ENCODE assay signal across 26 cellular contexts in genomic region chr7:80827238-80827633, GRCh38.
A peak's percentile ranks its signal among the peaks of the same experiment; 100 is the strongest.
DNase-seq lines count a peak whose midpoint lies in the region; ATAC-seq and TF ChIP-seq lines count a peak whose summit lies in the region.
"Had no signal": no experiment of that assay in that cellular context is flagged by ENCODE, and none has a peak within 500 bp of the region (broad histone marks: within the 10 kb centered on the region; RNA-seq: fewer than 3 reads in every experiment).

No MANE protein-coding gene starts in this region.

- BruUV-seq in MCF 10A (replicated peaks; lab: Mats Ljungman, UMichigan): no TSS peak

- CTCF ChIA-PET in MCF 10A (lab: Yijun Ruan, JAX): interaction anchor here (0.6 kb wide), 1 partner anchor 791 kb away, joined by 3 read pairs; no protein-coding TSS in a partner anchor

- H3K4me3 ChIP-seq in LNCaP clone FGC (ENCODE audit: low read depth, low read length) (no peak overlapping the region), MG63 (no peak overlapping the region)
- H3K4me3 ChIP-seq: body of pancreas, neural progenitor cell, SJCRH30, thoracic aorta had no signal

- peaks cover 43% of the 10 kb centered on the region for H3K4me1 Mint-ChIP-seq in MCF 10A (ENCODE audit: insufficient read depth, unreplicated experiment)
- H3K4me1 Mint-ChIP-seq: activated naive CD4-positive, alpha-beta T cell treated with anti-CD3 and anti-CD28 coated beads, Interleukin-2, amount 50 U/mL, for 24 hours; CD4-positive, CD25-positive, alpha-beta regulatory T cell had no signal

- DNase-seq in AG08395 (ENCODE audit: low spot score) (peak; percentile 8), LNCaP clone FGC (ENCODE audit: low read depth) (peak; percentile 74), MCF 10A (ENCODE audit: unreplicated experiment) (peak; percentile 55), left lobe of liver (ENCODE audit: low spot score) (no peak), T-helper 1 cell (no peak), NCI-H510A treated with DMSO at 0.1 percent for 48 hours (lab: John Stamatoyannopoulos, UW) (no peak), MG63 (no peak)
- DNase-seq in activated effector memory CD4-positive, alpha-beta T cell treated with Interleukin-2 at 50 U/mL for 16 hours: no peak
- DNase-seq: activated CD4-positive, CD25-positive, alpha-beta regulatory T cell; activated CD8-positive, alpha-beta T cell treated with anti-CD3 and anti-CD28 coated beads, Interleukin-2, amount 10 ng/mL, durations not matched to agents 7 days and 5 days; activated T-cell treated with anti-CD3 and anti-CD28 coated beads, Interleukin-2, amount 50 U/mL, for 24 hours; body of pancreas; CD4-positive, CD25-positive, alpha-beta regulatory T cell; cortex of kidney; DMS153; hypothalamus; KG1; NCI-H2081 treated with DMSO at 0.1 percent for 48 hours; retina; SJCRH30; stimulated activated CD4-positive, alpha-beta T cell treated with anti-CD3 and anti-CD28 coated beads, Interleukin-15, amount 100 ng/mL, for 24 hours; T-helper 9 cell had no signal

- no peak overlapping the region for H3K4me3 Mint-ChIP-seq in MCF 10A (ENCODE audit: unreplicated experiment)
- H3K4me3 Mint-ChIP-seq: activated CD8-positive, alpha-beta T cell treated with anti-CD3 and anti-CD28 coated beads, Interleukin-2, amount 10 ng/mL, durations not matched to agents 7 days and 5 days; activated naive CD4-positive, alpha-beta T cell treated with anti-CD3 and anti-CD28 coated beads, Interleukin-2, amount 50 U/mL, for 24 hours; activated T-cell treated with anti-CD3 and anti-CD28 coated beads, Interleukin-2, amount 50 U/mL, for 24 hours; CD4-positive, CD25-positive, alpha-beta regulatory T cell; neural progenitor cell had no signal

- H3K27ac Mint-ChIP-seq in MCF 10A (ENCODE audit: low read depth, unreplicated experiment): no peak overlapping the region
- H3K27ac Mint-ChIP-seq: activated CD8-positive, alpha-beta T cell treated with anti-CD3 and anti-CD28 coated beads, Interleukin-2, amount 10 ng/mL, durations not matched to agents 7 days and 5 days; activated naive CD4-positive, alpha-beta T cell treated with anti-CD3 and anti-CD28 coated beads, Interleukin-2, amount 50 U/mL, for 24 hours; activated T-cell treated with anti-CD3 and anti-CD28 coated beads, Interleukin-2, amount 50 U/mL, for 24 hours; CD4-positive, CD25-positive, alpha-beta regulatory T cell; neural progenitor cell had no signal

- intact Hi-C loops in MCF 10A (cut with micrococcal nuclease): loop anchor here (5.0 kb wide), 1 partner anchor 90 kb away; the partner anchor contains the start of gene SEMA3C

- H3K9me3 Mint-ChIP-seq in MCF 10A (ENCODE audit: unreplicated experiment): no peaks in the 10 kb centered on the region
- H3K9me3 Mint-ChIP-seq: activated naive CD4-positive, alpha-beta T cell treated with anti-CD3 and anti-CD28 coated beads, Interleukin-2, amount 50 U/mL, for 24 hours; activated T-cell treated with anti-CD3 and anti-CD28 coated beads, Interleukin-2, amount 50 U/mL, for 24 hours; neural progenitor cell had no signal

- peaks cover 20% of the 10 kb centered on the region for H3K36me3 Mint-ChIP-seq in MCF 10A (ENCODE audit: insufficient read depth, unreplicated experiment)
- H3K36me3 Mint-ChIP-seq: activated naive CD4-positive, alpha-beta T cell treated with anti-CD3 and anti-CD28 coated beads, Interleukin-2, amount 50 U/mL, for 24 hours; CD4-positive, CD25-positive, alpha-beta regulatory T cell had no signal

- H3K36me3 ChIP-seq in MG63: peaks cover 14% of the 10 kb centered on the region
- H3K36me3 ChIP-seq: neural progenitor cell, thoracic aorta had no signal

- POLR2A ChIA-PET in MCF 10A (lab: Yijun Ruan, JAX): interaction anchor here (0.7 to 2.6 kb wide), 12 partner anchors 11 to 186 kb away, joined by 3 to 20 read pairs (median 4); partner anchors contain the start of gene SEMA3C

- no peaks in the 10 kb centered on the region for H3K27me3 ChIP-seq in MG63
- H3K27me3 ChIP-seq: body of pancreas, foreskin keratinocyte, neural progenitor cell, SJCRH30 had no signal

- TF ChIP-seq CTCF in LNCaP clone FGC (IDR thresholded peaks at IDR 0.05; ENCODE audit: control insufficient read depth, extremely low read depth, insufficient read depth) (no peak), MCF 10A (IDR thresholded peaks at IDR 0.05; ENCODE audit: unreplicated experiment) (no peak)

- ATAC-seq in left lobe of liver: peak; percentile 48
- ATAC-seq: activated CD8-positive, alpha-beta T cell treated with anti-CD3 and anti-CD28 coated beads, Interleukin-2, amount 10 ng/mL, durations not matched to agents 7 days and 5 days; body of pancreas had no signal

- no peaks in the 10 kb centered on the region for H3K9me3 ChIP-seq in MG63
- H3K9me3 ChIP-seq: body of pancreas, SJCRH30, thoracic aorta had no signal

- H3K27me3 Mint-ChIP-seq in MCF 10A (ENCODE audit: insufficient read depth, unreplicated experiment): no peaks in the 10 kb centered on the region
- H3K27me3 Mint-ChIP-seq: activated naive CD4-positive, alpha-beta T cell treated with anti-CD3 and anti-CD28 coated beads, Interleukin-2, amount 50 U/mL, for 24 hours; activated T-cell treated with anti-CD3 and anti-CD28 coated beads, Interleukin-2, amount 50 U/mL, for 24 hours; CD4-positive, CD25-positive, alpha-beta regulatory T cell had no signal

Comparison
In these comparisons a context has a peak if more than half of its experiments do, and no peak if none do; other contexts are left out.
1. DNase-seq: peak in AG08395 (single experiment), LNCaP clone FGC (single experiment) and MCF 10A (single experiment); none in left lobe of liver (single experiment), activated effector memory CD4-positive, alpha-beta T cell treated with Interleukin-2 at 50 U/mL for 16 hours (single experiment), T-helper 1 cell (0 of 5), NCI-H510A treated with DMSO at 0.1 percent for 48 hours (single experiment) and MG63 (single experiment).